1 cellular context compared by ENCODE assay signal in genomic region chr17:43732961-43733360, GRCh38.
TF ChIP-seq lines count a peak whose summit lies in the region.

No MANE protein-coding gene starts in this region.

TF ChIP-seq in GM23338, 12 proteins besides CTCF, POLR2A, EP300 and RAD21:
- no peak for TF ChIP-seq ETS1 (IDR thresholded peaks at IDR 0.05)
- TF ChIP-seq EZH2 (IDR thresholded peaks at IDR 0.05; ENCODE audit: low read depth, unreplicated experiment) = no peak
- TF ChIP-seq JUNB (IDR thresholded peaks at IDR 0.05; ENCODE audit: unreplicated experiment) = no peak
- TF ChIP-seq STAT1 (IDR thresholded peaks at IDR 0.05; ENCODE audit: unreplicated experiment) = no peak
- no peak for TF ChIP-seq POLR2AphosphoS5 (IDR thresholded peaks at IDR 0.05; ENCODE audit: low read depth)
- TF ChIP-seq CREB1 (CRISPR knock-in tag; IDR thresholded peaks at IDR 0.05; ENCODE audit: low read depth) = no peak
- no peak for TF ChIP-seq ZNF462 (CRISPR knock-in tag; IDR thresholded peaks at IDR 0.05)
- TF ChIP-seq ZNF331 (CRISPR knock-in tag; IDR thresholded peaks at IDR 0.05; ENCODE audit: low read depth) = no peak
- no peak for TF ChIP-seq EZH2phosphoT487 (IDR thresholded peaks at IDR 0.05; ENCODE audit: unreplicated experiment)
- TF ChIP-seq REST (IDR thresholded peaks at IDR 0.05; ENCODE audit: unreplicated experiment) = no peak
- TF ChIP-seq ZNF114 (CRISPR knock-in tag; IDR thresholded peaks at IDR 0.05) = no peak
- no peak for TF ChIP-seq NANOG (IDR thresholded peaks at IDR 0.05; ENCODE audit: borderline replicate concordance)
